2 cellular contexts compared by ENCODE assay signal in the genomic region with DNA sequence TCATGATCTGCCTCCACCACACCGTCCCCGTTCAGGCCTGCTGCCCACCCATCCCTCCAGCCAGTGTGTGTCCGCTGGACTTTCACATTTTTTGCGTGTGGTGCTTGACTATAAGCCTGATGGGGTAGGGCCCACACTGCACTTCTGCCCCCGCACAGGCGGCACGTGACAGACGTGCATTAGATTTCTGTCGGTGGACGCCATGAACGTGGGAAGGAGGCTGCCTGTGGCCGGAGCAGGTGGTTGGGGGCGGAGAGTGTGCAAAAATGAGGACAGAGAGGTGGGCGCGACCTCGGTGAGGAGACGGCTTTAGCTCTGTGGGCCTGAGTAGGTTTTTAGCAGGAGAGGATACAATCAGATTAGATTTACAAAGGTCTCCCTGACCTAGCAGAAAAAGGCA.
TF ChIP-seq lines count a peak whose summit lies in the region.

No MANE protein-coding gene starts in this region.

TF ChIP-seq in GM23338, 12 proteins besides CTCF, POLR2A, EP300 and RAD21 (continues in another document):
- TF ChIP-seq NANOG (IDR thresholded peaks at IDR 0.05; ENCODE audit: borderline replicate concordance) (no peak), ZNF331 (CRISPR knock-in tag; IDR thresholded peaks at IDR 0.05; ENCODE audit: low read depth) (no peak), CREB1 (CRISPR knock-in tag; IDR thresholded peaks at IDR 0.05; ENCODE audit: low read depth) (no peak), JUNB (IDR thresholded peaks at IDR 0.05; ENCODE audit: unreplicated experiment) (no peak), STAT1 (IDR thresholded peaks at IDR 0.05; ENCODE audit: unreplicated experiment) (no peak), EZH2phosphoT487 (IDR thresholded peaks at IDR 0.05; ENCODE audit: unreplicated experiment) (no peak), EZH2 (IDR thresholded peaks at IDR 0.05; ENCODE audit: low read depth, unreplicated experiment) (no peak)
- TF ChIP-seq, protein P1, sequence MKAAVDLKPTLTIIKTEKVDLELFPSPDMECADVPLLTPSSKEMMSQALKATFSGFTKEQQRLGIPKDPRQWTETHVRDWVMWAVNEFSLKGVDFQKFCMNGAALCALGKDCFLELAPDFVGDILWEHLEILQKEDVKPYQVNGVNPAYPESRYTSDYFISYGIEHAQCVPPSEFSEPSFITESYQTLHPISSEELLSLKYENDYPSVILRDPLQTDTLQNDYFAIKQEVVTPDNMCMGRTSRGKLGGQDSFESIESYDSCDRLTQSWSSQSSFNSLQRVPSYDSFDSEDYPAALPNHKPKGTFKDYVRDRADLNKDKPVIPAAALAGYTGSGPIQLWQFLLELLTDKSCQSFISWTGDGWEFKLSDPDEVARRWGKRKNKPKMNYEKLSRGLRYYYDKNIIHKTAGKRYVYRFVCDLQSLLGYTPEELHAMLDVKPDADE (IDR thresholded peaks at IDR 0.05), result no peak
- TF ChIP-seq, protein P2, sequence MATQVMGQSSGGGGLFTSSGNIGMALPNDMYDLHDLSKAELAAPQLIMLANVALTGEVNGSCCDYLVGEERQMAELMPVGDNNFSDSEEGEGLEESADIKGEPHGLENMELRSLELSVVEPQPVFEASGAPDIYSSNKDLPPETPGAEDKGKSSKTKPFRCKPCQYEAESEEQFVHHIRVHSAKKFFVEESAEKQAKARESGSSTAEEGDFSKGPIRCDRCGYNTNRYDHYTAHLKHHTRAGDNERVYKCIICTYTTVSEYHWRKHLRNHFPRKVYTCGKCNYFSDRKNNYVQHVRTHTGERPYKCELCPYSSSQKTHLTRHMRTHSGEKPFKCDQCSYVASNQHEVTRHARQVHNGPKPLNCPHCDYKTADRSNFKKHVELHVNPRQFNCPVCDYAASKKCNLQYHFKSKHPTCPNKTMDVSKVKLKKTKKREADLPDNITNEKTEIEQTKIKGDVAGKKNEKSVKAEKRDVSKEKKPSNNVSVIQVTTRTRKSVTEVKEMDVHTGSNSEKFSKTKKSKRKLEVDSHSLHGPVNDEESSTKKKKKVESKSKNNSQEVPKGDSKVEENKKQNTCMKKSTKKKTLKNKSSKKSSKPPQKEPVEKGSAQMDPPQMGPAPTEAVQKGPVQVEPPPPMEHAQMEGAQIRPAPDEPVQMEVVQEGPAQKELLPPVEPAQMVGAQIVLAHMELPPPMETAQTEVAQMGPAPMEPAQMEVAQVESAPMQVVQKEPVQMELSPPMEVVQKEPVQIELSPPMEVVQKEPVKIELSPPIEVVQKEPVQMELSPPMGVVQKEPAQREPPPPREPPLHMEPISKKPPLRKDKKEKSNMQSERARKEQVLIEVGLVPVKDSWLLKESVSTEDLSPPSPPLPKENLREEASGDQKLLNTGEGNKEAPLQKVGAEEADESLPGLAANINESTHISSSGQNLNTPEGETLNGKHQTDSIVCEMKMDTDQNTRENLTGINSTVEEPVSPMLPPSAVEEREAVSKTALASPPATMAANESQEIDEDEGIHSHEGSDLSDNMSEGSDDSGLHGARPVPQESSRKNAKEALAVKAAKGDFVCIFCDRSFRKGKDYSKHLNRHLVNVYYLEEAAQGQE (IDR thresholded peaks at IDR 0.05; ENCODE audit: unreplicated experiment), result no peak
- TF ChIP-seq, protein P3, sequence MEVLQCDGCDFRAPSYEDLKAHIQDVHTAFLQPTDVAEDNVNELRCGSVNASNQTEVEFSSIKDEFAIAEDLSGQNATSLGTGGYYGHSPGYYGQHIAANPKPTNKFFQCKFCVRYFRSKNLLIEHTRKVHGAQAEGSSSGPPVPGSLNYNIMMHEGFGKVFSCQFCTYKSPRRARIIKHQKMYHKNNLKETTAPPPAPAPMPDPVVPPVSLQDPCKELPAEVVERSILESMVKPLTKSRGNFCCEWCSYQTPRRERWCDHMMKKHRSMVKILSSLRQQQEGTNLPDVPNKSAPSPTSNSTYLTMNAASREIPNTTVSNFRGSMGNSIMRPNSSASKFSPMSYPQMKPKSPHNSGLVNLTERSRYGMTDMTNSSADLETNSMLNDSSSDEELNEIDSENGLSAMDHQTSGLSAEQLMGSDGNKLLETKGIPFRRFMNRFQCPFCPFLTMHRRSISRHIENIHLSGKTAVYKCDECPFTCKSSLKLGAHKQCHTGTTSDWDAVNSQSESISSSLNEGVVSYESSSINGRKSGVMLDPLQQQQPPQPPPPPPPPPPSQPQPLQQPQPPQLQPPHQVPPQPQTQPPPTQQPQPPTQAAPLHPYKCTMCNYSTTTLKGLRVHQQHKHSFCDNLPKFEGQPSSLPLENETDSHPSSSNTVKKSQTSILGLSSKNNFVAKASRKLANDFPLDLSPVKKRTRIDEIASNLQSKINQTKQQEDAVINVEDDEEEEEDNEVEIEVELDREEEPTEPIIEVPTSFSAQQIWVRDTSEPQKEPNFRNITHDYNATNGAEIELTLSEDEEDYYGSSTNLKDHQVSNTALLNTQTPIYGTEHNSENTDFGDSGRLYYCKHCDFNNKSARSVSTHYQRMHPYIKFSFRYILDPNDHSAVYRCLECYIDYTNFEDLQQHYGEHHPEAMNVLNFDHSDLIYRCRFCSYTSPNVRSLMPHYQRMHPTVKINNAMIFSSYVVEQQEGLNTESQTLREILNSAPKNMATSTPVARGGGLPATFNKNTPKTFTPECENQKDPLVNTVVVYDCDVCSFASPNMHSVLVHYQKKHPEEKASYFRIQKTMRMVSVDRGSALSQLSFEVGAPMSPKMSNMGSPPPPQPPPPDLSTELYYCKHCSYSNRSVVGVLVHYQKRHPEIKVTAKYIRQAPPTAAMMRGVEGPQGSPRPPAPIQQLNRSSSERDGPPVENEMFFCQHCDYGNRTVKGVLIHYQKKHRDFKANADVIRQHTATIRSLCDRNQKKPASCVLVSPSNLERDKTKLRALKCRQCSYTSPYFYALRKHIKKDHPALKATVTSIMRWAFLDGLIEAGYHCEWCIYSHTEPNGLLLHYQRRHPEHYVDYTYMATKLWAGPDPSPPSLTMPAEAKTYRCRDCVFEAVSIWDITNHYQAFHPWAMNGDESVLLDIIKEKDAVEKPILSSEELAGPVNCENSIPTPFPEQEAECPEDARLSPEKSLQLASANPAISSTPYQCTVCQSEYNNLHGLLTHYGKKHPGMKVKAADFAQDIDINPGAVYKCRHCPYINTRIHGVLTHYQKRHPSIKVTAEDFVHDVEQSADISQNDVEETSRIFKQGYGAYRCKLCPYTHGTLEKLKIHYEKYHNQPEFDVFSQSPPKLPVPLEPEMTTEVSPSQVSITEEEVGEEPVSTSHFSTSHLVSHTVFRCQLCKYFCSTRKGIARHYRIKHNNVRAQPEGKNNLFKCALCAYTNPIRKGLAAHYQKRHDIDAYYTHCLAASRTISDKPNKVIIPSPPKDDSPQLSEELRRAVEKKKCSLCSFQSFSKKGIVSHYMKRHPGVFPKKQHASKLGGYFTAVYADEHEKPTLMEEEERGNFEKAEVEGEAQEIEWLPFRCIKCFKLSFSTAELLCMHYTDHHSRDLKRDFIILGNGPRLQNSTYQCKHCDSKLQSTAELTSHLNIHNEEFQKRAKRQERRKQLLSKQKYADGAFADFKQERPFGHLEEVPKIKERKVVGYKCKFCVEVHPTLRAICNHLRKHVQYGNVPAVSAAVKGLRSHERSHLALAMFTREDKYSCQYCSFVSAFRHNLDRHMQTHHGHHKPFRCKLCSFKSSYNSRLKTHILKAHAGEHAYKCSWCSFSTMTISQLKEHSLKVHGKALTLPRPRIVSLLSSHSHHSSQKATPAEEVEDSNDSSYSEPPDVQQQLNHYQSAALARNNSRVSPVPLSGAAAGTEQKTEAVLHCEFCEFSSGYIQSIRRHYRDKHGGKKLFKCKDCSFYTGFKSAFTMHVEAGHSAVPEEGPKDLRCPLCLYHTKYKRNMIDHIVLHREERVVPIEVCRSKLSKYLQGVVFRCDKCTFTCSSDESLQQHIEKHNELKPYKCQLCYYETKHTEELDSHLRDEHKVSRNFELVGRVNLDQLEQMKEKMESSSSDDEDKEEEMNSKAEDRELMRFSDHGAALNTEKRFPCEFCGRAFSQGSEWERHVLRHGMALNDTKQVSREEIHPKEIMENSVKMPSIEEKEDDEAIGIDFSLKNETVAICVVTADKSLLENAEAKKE (CRISPR knock-in tag; IDR thresholded peaks at IDR 0.05), result no peak

TF ChIP-seq in H1, 55 proteins besides CTCF, POLR2A, EP300 and RAD21:
- TF ChIP-seq, protein P4, sequence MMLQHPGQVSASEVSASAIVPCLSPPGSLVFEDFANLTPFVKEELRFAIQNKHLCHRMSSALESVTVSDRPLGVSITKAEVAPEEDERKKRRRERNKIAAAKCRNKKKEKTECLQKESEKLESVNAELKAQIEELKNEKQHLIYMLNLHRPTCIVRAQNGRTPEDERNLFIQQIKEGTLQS (IDR thresholded peaks at IDR 0.05; ENCODE audit: insufficient read depth, low read depth, low read length), result no peak
- TF ChIP-seq CBX8 (IDR thresholded peaks at IDR 0.05; ENCODE audit: borderline replicate concordance, low read depth, low read length) (no peak), SUZ12 (IDR thresholded peaks at IDR 0.05; ENCODE audit: low read length) (no peak), ZNF274 (IDR thresholded peaks at IDR 0.05; ENCODE audit: borderline replicate concordance, extremely low read depth, low read length) (no peak), ASH2L (IDR thresholded peaks at IDR 0.05; ENCODE audit: low read length) (no peak), CHD2 (IDR thresholded peaks at IDR 0.05; ENCODE audit: low read length) (no peak), GTF2F1 (IDR thresholded peaks at IDR 0.05; ENCODE audit: borderline replicate concordance, low read depth, low read length) (no peak), TCF12 (IDR thresholded peaks at IDR 0.05; ENCODE audit: low read depth, low read length) (no peak), NRF1 (IDR thresholded peaks at IDR 0.05; ENCODE audit: low read depth, low read length) (no peak), TBP (IDR thresholded peaks at IDR 0.05; ENCODE audit: low read depth, low read length) (no peak), SIN3A (conservative IDR thresholded peaks at IDR 0.05 in 1 of 2, IDR thresholded peaks at IDR 0.05 in 1 of 2; ENCODE audit: low read depth in 1 of 2, low read length in 2 of 2) (no peak)
- TF ChIP-seq, protein P5, sequence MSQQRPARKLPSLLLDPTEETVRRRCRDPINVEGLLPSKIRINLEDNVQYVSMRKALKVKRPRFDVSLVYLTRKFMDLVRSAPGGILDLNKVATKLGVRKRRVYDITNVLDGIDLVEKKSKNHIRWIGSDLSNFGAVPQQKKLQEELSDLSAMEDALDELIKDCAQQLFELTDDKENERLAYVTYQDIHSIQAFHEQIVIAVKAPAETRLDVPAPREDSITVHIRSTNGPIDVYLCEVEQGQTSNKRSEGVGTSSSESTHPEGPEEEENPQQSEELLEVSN (IDR thresholded peaks at IDR 0.05), result no peak
